In the genomic region with DNA sequence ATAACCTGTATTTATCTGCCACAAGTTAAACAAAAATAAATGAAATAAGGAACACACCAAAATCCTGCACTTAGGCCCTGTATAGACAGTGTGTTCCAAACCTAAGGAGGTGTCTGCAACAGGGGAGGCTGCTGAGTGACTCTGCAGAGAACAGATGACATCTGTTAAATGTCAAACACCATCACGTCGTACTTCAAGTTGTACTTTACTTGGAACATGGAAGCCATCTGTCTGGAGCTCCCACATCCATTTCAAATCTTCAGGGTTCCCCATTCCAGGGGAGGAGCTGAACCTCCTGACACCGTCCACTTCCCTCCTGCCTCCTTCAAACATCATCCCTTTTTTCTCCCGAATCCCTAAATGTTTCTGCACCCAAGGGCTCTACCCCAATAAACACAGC, we compare ENCODE assay signal across 1 cellular context.
TF ChIP-seq lines count a peak whose summit lies in the region.

No MANE protein-coding gene starts in this region.

TF ChIP-seq in K562, 482 proteins besides CTCF, POLR2A, EP300 and RAD21 (continued from another document):
- TF ChIP-seq, protein P1, sequence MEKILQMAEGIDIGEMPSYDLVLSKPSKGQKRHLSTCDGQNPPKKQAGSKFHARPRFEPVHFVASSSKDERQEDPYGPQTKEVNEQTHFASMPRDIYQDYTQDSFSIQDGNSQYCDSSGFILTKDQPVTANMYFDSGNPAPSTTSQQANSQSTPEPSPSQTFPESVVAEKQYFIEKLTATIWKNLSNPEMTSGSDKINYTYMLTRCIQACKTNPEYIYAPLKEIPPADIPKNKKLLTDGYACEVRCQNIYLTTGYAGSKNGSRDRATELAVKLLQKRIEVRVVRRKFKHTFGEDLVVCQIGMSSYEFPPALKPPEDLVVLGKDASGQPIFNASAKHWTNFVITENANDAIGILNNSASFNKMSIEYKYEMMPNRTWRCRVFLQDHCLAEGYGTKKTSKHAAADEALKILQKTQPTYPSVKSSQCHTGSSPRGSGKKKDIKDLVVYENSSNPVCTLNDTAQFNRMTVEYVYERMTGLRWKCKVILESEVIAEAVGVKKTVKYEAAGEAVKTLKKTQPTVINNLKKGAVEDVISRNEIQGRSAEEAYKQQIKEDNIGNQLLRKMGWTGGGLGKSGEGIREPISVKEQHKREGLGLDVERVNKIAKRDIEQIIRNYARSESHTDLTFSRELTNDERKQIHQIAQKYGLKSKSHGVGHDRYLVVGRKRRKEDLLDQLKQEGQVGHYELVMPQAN (IDR thresholded peaks at IDR 0.05; ENCODE audit: borderline replicate concordance) = no peak
- TF ChIP-seq SMARCA5 (IDR thresholded peaks at IDR 0.05) (no peak), SPI1 (IDR thresholded peaks at IDR 0.05; ENCODE audit: borderline replicate concordance, low read depth, low read length) (0 out of 2 replicates have a peak, but pooled peaks have one; percentile 5), RBM15 (IDR thresholded peaks at IDR 0.05; ENCODE audit: insufficient read depth, low read length) (no peak), BHLHE40 (IDR thresholded peaks at IDR 0.05; ENCODE audit: low read length) (no peak), PHF8 (IDR thresholded peaks at IDR 0.05; ENCODE audit: borderline replicate concordance, low read length) (no peak), SP1 (CRISPR knock-in tag; IDR thresholded peaks at IDR 0.05) (no peak), CXXC5 (CRISPR knock-in tag; IDR thresholded peaks at IDR 0.05) (0 out of 2 replicates have a peak, but pooled peaks have one; percentile 22), ZNF717 (CRISPR knock-in tag; IDR thresholded peaks at IDR 0.05) (no peak)
- TF ChIP-seq, protein P2, sequence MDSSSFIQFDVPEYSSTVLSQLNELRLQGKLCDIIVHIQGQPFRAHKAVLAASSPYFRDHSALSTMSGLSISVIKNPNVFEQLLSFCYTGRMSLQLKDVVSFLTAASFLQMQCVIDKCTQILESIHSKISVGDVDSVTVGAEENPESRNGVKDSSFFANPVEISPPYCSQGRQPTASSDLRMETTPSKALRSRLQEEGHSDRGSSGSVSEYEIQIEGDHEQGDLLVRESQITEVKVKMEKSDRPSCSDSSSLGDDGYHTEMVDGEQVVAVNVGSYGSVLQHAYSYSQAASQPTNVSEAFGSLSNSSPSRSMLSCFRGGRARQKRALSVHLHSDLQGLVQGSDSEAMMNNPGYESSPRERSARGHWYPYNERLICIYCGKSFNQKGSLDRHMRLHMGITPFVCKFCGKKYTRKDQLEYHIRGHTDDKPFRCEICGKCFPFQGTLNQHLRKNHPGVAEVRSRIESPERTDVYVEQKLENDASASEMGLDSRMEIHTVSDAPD (CRISPR knock-in tag; IDR thresholded peaks at IDR 0.05) = no peak
- TF ChIP-seq, protein P3, sequence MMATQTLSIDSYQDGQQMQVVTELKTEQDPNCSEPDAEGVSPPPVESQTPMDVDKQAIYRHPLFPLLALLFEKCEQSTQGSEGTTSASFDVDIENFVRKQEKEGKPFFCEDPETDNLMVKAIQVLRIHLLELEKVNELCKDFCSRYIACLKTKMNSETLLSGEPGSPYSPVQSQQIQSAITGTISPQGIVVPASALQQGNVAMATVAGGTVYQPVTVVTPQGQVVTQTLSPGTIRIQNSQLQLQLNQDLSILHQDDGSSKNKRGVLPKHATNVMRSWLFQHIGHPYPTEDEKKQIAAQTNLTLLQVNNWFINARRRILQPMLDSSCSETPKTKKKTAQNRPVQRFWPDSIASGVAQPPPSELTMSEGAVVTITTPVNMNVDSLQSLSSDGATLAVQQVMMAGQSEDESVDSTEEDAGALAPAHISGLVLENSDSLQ (IDR thresholded peaks at IDR 0.05) = peak; percentile 10; the same call in 1 of the 2 replicates
- TF ChIP-seq, protein P4, sequence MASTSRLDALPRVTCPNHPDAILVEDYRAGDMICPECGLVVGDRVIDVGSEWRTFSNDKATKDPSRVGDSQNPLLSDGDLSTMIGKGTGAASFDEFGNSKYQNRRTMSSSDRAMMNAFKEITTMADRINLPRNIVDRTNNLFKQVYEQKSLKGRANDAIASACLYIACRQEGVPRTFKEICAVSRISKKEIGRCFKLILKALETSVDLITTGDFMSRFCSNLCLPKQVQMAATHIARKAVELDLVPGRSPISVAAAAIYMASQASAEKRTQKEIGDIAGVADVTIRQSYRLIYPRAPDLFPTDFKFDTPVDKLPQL (IDR thresholded peaks at IDR 0.05; ENCODE audit: extremely low read depth, insufficient read length) = no peak
